ENCODE assay signal across 26 cellular contexts in the genomic region with DNA sequence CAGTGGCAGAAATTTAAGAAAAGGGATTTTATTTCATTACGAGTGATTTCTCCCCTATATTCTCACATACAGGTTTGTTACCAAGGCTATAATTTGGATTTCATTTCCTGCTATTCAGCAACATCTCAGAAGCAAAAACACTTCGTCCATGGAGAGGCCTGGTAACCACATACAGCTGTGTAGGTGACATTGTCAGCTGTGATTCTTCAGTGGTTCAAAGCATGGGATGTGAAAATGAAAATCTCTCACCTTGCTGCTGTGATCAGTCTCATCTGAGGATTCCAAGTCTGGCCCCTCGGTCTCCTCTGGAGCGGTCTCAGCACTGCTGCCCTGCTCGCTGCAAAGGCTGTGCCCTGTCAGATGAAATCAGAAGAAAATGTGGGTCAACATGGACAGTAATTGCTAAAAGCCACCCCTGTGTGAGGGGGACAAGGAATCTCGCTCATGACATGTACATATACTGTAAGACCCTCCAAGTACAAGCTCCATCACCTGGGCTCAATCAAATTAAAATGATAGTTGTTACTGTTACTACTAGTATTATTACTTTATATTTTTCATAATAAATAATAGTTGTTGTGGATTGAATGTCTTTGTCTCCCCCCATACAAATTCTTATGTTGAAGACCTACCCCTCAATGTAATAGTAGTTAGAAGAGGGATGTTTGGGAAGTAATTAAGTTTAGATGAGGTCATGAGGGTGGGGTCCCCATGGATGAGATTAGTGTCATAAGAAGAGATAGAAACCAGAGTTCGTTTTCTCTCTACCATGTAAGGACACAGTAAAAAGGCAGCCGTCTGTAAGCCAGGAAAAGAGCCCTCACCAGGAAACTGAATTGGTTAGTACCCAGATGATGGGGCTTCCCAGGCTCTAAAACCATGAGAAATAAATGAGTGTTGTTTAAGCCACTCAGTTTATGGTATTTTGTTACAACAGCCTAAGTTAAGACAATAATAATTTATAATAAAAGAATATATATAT.
DNase-seq lines count a peak whose midpoint lies in the region; ATAC-seq and TF ChIP-seq lines count a peak whose summit lies in the region.
"Had no signal": no experiment of that assay in that cellular context is flagged by ENCODE, and none has a peak within 500 bp of the region (broad histone marks: within the 10 kb centered on the region; RNA-seq: fewer than 3 reads in every experiment).

No MANE protein-coding gene starts in this region.

- DNase-seq in activated T-cell treated with anti-CD3 and anti-CD28 coated beads, Interleukin-2, amount 50 U/mL, for 24 hours = no peak
- no peak for DNase-seq in activated T-cell treated with anti-CD3 and anti-CD28 coated beads, Interleukin-2, amount 50 U/mL, for 4 hours
- DNase-seq in DND-41 (no peak), DMS153 treated with DMSO at 0.1 percent for 48 hours (lab: John Stamatoyannopoulos, UW; ENCODE audit: unreplicated experiment) (no peak), foreskin melanocyte (no peak), NCI-H69 (lab: John Stamatoyannopoulos, UW) (no peak)
- no peak for DNase-seq in activated T-helper 1 cell treated with anti-CD3 and anti-CD28 coated beads, Interleukin-12 subunit alpha, Interleukin-12 subunit beta, Interleukin-2, Interleukin-4 antibody, amounts not matched to agents 30 ng/mL and 10 ng/mL and 1 ng/mL, durations not matched to agents 14 hours and 24 hours and 36 hours (ENCODE audit: low spot score)
- DNase-seq in naive thymus-derived CD4-positive, alpha-beta T cell = peak in 1 of 9 donors; percentile 42
- DNase-seq: activated CD4-positive, CD25-positive, alpha-beta regulatory T cell; activated T-cell treated with anti-CD3 and anti-CD28 coated beads, Interleukin-2, amount 50 U/mL, for 1 hour; effector CD8-positive, alpha-beta T cell; EL; KG1; left colon; NCI-H1092 treated with DMSO at 0.1 percent for 48 hours; NCI-H187 treated with DMSO at 0.1 percent for 48 hours; NCI-H524; OCI-M1; pancreas; small intestine; stimulated activated naive CD4-positive, alpha-beta T cell treated with Interleukin-2 at 50 U/mL for 16 hours; testis had no signal

- no peak overlapping the region for H3K27ac ChIP-seq in DND-41 (ENCODE audit: low read length)
- H3K27ac ChIP-seq in naive thymus-derived CD4-positive, alpha-beta T cell (ENCODE audit: low read depth, low read length) = peak overlapping the region; percentile 46
- H3K27ac ChIP-seq: A549, ascending aorta, HL-60, neural progenitor cell, pancreas, testis had no signal

- peaks cover 3% of the 10 kb centered on the region; the same call in 1 of the 2 replicates for H3K36me3 ChIP-seq in DND-41 (ENCODE audit: insufficient read depth, low read length)
- no peaks in the 10 kb centered on the region for H3K36me3 ChIP-seq in naive thymus-derived CD4-positive, alpha-beta T cell (ENCODE audit: control insufficient read depth in 2 of 3, insufficient read depth in 3 of 3, low read length in 3 of 3)
- H3K36me3 ChIP-seq: ascending aorta, neural progenitor cell, pancreas had no signal

- peaks cover 7% of the 10 kb centered on the region for H3K4me1 ChIP-seq in DND-41 (ENCODE audit: insufficient read depth, low read length)
- peaks cover 0 to 75% of the 10 kb centered on the region in 2 donors for H3K4me1 ChIP-seq in naive thymus-derived CD4-positive, alpha-beta T cell (ENCODE audit: control insufficient read depth in 2 of 2, insufficient read depth in 2 of 2, low read length in 2 of 2)
- H3K4me1 ChIP-seq: A549, ascending aorta, pancreas had no signal

- H3K79me2 ChIP-seq in DND-41 (ENCODE audit: insufficient read depth, low read length) = no peaks in the 10 kb centered on the region

- H3K4me2 ChIP-seq in DND-41 (ENCODE audit: insufficient read depth, low read length) = no peak overlapping the region
- H3K4me2 ChIP-seq: A549, neural progenitor cell had no signal

- no peaks in the 10 kb centered on the region for H3K9me3 ChIP-seq in DND-41 (ENCODE audit: insufficient read depth, low read length, severe bottlenecking)
- H3K9me3 ChIP-seq in naive thymus-derived CD4-positive, alpha-beta T cell (ENCODE audit: control insufficient read depth in 2 of 3, low read length in 3 of 3) = no peaks in the 10 kb centered on the region
- H3K9me3 ChIP-seq: A549, ascending aorta, pancreas, testis had no signal

- no peak for TF ChIP-seq CTCF in DND-41 (IDR thresholded peaks at IDR 0.05; ENCODE audit: borderline replicate concordance, extremely low read depth, low read length, poor library complexity, severe bottlenecking)

- intact Hi-C loops in activated T-helper 1 cell treated with anti-CD3 and anti-CD28 coated beads, Interleukin-12 subunit alpha, Interleukin-12 subunit beta, Interleukin-2, Interleukin-4 antibody, amounts not matched to agents 30 ng/mL and 10 ng/mL and 1 ng/mL, durations not matched to agents 14 hours and 24 hours and 36 hours (cut with micrococcal nuclease) = no loop called here
- intact Hi-C loops in naive thymus-derived CD4-positive, alpha-beta T cell (cut with micrococcal nuclease) = loop anchor here in 1 of 2 donors (2.0 kb wide), 1 partner anchor 18 kb away; no protein-coding TSS in a partner anchor

- peak overlapping the region; percentile 87 for H3K27ac Mint-ChIP-seq in activated T-cell treated with anti-CD3 and anti-CD28 coated beads, Interleukin-2, amount 50 U/mL, for 24 hours
- H3K27ac Mint-ChIP-seq in activated T-helper 1 cell treated with anti-CD3 and anti-CD28 coated beads, Interleukin-12 subunit alpha, Interleukin-12 subunit beta, Interleukin-2, Interleukin-4 antibody, amounts not matched to agents 30 ng/mL and 10 ng/mL and 1 ng/mL, durations not matched to agents 14 hours and 24 hours and 36 hours = peak overlapping the region; percentile 75
- peak overlapping the region; percentile 76 to 95 (median 90) for H3K27ac Mint-ChIP-seq in naive thymus-derived CD4-positive, alpha-beta T cell

- H3K4me1 Mint-ChIP-seq in activated T-cell treated with anti-CD3 and anti-CD28 coated beads, Interleukin-2, amount 50 U/mL, for 24 hours (ENCODE audit: low read depth) = peaks cover 80% of the 10 kb centered on the region
- H3K4me1 Mint-ChIP-seq in activated T-cell treated with anti-CD3 and anti-CD28 coated beads, Interleukin-2, amount 50 U/mL, for 4 hours (ENCODE audit: low read depth) = peaks cover 82% of the 10 kb centered on the region
- H3K4me1 Mint-ChIP-seq in activated T-helper 1 cell treated with anti-CD3 and anti-CD28 coated beads, Interleukin-12 subunit alpha, Interleukin-12 subunit beta, Interleukin-2, Interleukin-4 antibody, amounts not matched to agents 30 ng/mL and 10 ng/mL and 1 ng/mL, durations not matched to agents 14 hours and 24 hours and 36 hours (ENCODE audit: low read depth) = peaks cover 71% of the 10 kb centered on the region
- H3K4me1 Mint-ChIP-seq in naive thymus-derived CD4-positive, alpha-beta T cell = peaks cover 55 to 97% (median 86%) of the 10 kb centered on the region in 7 donors

- POLR2A ChIA-PET in naive thymus-derived CD4-positive, alpha-beta T cell (lab: Charles Lee) = interaction anchor here (0.8 to 3.1 kb wide), 12 partner anchors 9 to 32 kb away, joined by 3 to 16 read pairs (median 4); no protein-coding TSS in a partner anchor

- no peak overlapping the region for H2AFZ ChIP-seq in DND-41 (ENCODE audit: low read depth, low read length)
- H2AFZ ChIP-seq: neural progenitor cell had no signal

- CTCF ChIA-PET in naive thymus-derived CD4-positive, alpha-beta T cell (lab: Charles Lee) = interaction anchor here (0.6 to 2.0 kb wide), 4 partner anchors 10 to 439 kb away, joined by 4 to 13 read pairs (median 6); no protein-coding TSS in a partner anchor

- no peak overlapping the region for H3K4me3 ChIP-seq in DND-41 (ENCODE audit: low read depth in 1 of 2, low read length in 2 of 2)
- no peak overlapping the region for H3K4me3 ChIP-seq in naive thymus-derived CD4-positive, alpha-beta T cell (ENCODE audit: low read length)
- H3K4me3 ChIP-seq: A549, ascending aorta, neural progenitor cell, pancreas, testis had no signal

- H3K27me3 ChIP-seq in DND-41 (ENCODE audit: insufficient read depth, low read length, poor library complexity) = no peaks in the 10 kb centered on the region
- no peaks in the 10 kb centered on the region for H3K27me3 ChIP-seq in naive thymus-derived CD4-positive, alpha-beta T cell (ENCODE audit: control insufficient read depth in 2 of 2, insufficient read depth in 2 of 2, low read length in 2 of 2)
- H3K27me3 ChIP-seq: ascending aorta, neural progenitor cell, pancreas, testis had no signal

- no peaks in the 10 kb centered on the region for H3K27me3 Mint-ChIP-seq in activated T-cell treated with anti-CD3 and anti-CD28 coated beads, Interleukin-2, amount 50 U/mL, for 24 hours
- H3K27me3 Mint-ChIP-seq in activated T-cell treated with anti-CD3 and anti-CD28 coated beads, Interleukin-2, amount 50 U/mL, for 4 hours (ENCODE audit: low read depth) = no peaks in the 10 kb centered on the region
- no peaks in the 10 kb centered on the region for H3K27me3 Mint-ChIP-seq in activated T-helper 1 cell treated with anti-CD3 and anti-CD28 coated beads, Interleukin-12 subunit alpha, Interleukin-12 subunit beta, Interleukin-2, Interleukin-4 antibody, amounts not matched to agents 30 ng/mL and 10 ng/mL and 1 ng/mL, durations not matched to agents 14 hours and 24 hours and 36 hours (ENCODE audit: insufficient read depth)
- H3K27me3 Mint-ChIP-seq in naive thymus-derived CD4-positive, alpha-beta T cell = no peaks in the 10 kb centered on the region

- H3K4me3 Mint-ChIP-seq in activated T-cell treated with anti-CD3 and anti-CD28 coated beads, Interleukin-2, amount 50 U/mL, for 24 hours = no peak overlapping the region
- no peak overlapping the region for H3K4me3 Mint-ChIP-seq in activated T-cell treated with anti-CD3 and anti-CD28 coated beads, Interleukin-2, amount 50 U/mL, for 4 hours
- peak overlapping the region; percentile 35 for H3K4me3 Mint-ChIP-seq in activated T-helper 1 cell treated with anti-CD3 and anti-CD28 coated beads, Interleukin-12 subunit alpha, Interleukin-12 subunit beta, Interleukin-2, Interleukin-4 antibody, amounts not matched to agents 30 ng/mL and 10 ng/mL and 1 ng/mL, durations not matched to agents 14 hours and 24 hours and 36 hours
- H3K4me3 Mint-ChIP-seq in naive thymus-derived CD4-positive, alpha-beta T cell = peak overlapping the region in 9 of 10 donors; percentile 37 to 76 (median 64)
- H3K4me3 Mint-ChIP-seq: neural progenitor cell had no signal

- H3K36me3 Mint-ChIP-seq in activated T-cell treated with anti-CD3 and anti-CD28 coated beads, Interleukin-2, amount 50 U/mL, for 24 hours (ENCODE audit: low read depth) = peaks cover 80% of the 10 kb centered on the region
- H3K36me3 Mint-ChIP-seq in activated T-cell treated with anti-CD3 and anti-CD28 coated beads, Interleukin-2, amount 50 U/mL, for 4 hours (ENCODE audit: insufficient read depth) = peaks cover 22% of the 10 kb centered on the region
- peaks cover 48% of the 10 kb centered on the region for H3K36me3 Mint-ChIP-seq in activated T-helper 1 cell treated with anti-CD3 and anti-CD28 coated beads, Interleukin-12 subunit alpha, Interleukin-12 subunit beta, Interleukin-2, Interleukin-4 antibody, amounts not matched to agents 30 ng/mL and 10 ng/mL and 1 ng/mL, durations not matched to agents 14 hours and 24 hours and 36 hours (ENCODE audit: low read depth)
- H3K36me3 Mint-ChIP-seq in naive thymus-derived CD4-positive, alpha-beta T cell = peaks cover 4 to 28% (median 21%) of the 10 kb centered on the region in 5 donors

- no peak overlapping the region for H3K9ac ChIP-seq in DND-41 (ENCODE audit: low read depth, low read length)
- H3K9ac ChIP-seq: neural progenitor cell had no signal

- H3K9me3 Mint-ChIP-seq in activated T-cell treated with anti-CD3 and anti-CD28 coated beads, Interleukin-2, amount 50 U/mL, for 24 hours = no peaks in the 10 kb centered on the region
- H3K9me3 Mint-ChIP-seq in activated T-cell treated with anti-CD3 and anti-CD28 coated beads, Interleukin-2, amount 50 U/mL, for 4 hours = no peaks in the 10 kb centered on the region
- H3K9me3 Mint-ChIP-seq in activated T-helper 1 cell treated with anti-CD3 and anti-CD28 coated beads, Interleukin-12 subunit alpha, Interleukin-12 subunit beta, Interleukin-2, Interleukin-4 antibody, amounts not matched to agents 30 ng/mL and 10 ng/mL and 1 ng/mL, durations not matched to agents 14 hours and 24 hours and 36 hours = no peaks in the 10 kb centered on the region
- H3K9me3 Mint-ChIP-seq in naive thymus-derived CD4-positive, alpha-beta T cell = no peaks in the 10 kb centered on the region
- H3K9me3 Mint-ChIP-seq: neural progenitor cell had no signal

- no peak for ATAC-seq in activated T-cell treated with anti-CD3 and anti-CD28 coated beads, Interleukin-2, amount 50 U/mL, for 4 hours
- peak; percentile 37; the same call in 2 of the 3 replicates for ATAC-seq in DND-41 (ENCODE audit: insufficient read depth, low read depth)
- ATAC-seq in naive thymus-derived CD4-positive, alpha-beta T cell = peak; percentile 45
- ATAC-seq: A549, left colon, pancreas had no signal

- H4K20me1 ChIP-seq in DND-41 (ENCODE audit: insufficient read depth, low read length) = no peaks in the 10 kb centered on the region

Comparison
In these comparisons a context has a peak if more than half of its experiments do, and no peak if none do; other contexts are left out.
1. H3K4me3 Mint-ChIP-seq: peak in activated T-helper 1 cell treated with anti-CD3 and anti-CD28 coated beads, Interleukin-12 subunit alpha, Interleukin-12 subunit beta, Interleukin-2, Interleukin-4 antibody, amounts not matched to agents 30 ng/mL and 10 ng/mL and 1 ng/mL, durations not matched to agents 14 hours and 24 hours and 36 hours (single experiment) and naive thymus-derived CD4-positive, alpha-beta T cell (9 of 10); none in activated T-cell treated with anti-CD3 and anti-CD28 coated beads, Interleukin-2, amount 50 U/mL, for 24 hours (single experiment) and activated T-cell treated with anti-CD3 and anti-CD28 coated beads, Interleukin-2, amount 50 U/mL, for 4 hours (single experiment).
2. ATAC-seq: peak in DND-41 (single experiment) and naive thymus-derived CD4-positive, alpha-beta T cell (single experiment); none in activated T-cell treated with anti-CD3 and anti-CD28 coated beads, Interleukin-2, amount 50 U/mL, for 4 hours (0 of 2).
3. Peak in every context shown above with its lines, with median percentiles within 50 percentile points of each other: H3K27ac Mint-ChIP-seq.